ENCODE assay signal across 10 cellular contexts in the genomic region with DNA sequence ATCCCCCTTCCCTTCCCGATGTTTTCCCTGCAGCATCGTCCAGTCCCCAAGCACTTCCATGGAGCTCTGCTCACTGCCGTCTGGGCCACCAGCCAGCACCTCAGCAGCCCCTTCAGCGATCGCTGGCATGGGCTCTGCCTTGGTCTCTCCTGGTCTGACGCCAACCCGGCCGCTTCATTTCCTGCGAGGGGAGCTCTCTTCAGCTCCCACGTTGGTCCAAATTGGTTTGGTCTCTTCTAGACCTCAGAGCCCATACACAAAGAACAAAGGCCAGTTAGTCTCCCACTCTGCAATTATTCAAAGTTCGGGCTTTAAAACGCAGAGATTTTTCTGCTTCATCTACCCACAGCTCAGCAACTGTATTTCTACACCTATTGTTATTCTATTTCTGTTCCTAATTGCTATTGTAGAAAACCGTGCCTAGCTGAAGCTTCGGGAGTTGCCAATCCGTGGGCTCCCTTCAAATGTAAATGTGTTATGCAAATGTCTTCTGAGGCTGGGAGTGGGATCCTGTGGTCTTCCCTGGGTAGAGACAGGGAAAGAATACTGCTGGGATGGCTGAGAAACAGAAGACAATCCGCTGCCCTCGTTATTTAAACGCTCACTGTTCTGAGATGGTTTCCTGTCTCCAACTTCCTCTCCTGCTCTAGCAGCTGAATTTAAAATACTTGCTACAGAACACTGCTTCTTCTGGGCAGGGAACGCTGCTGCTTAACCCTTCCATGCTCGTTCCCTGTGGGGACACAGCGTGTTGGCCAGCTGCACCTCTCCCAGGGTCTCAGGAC.
DNase-seq lines count a peak whose midpoint lies in the region; ATAC-seq and TF ChIP-seq lines count a peak whose summit lies in the region.
"Had no signal": no experiment of that assay in that cellular context is flagged by ENCODE, and none has a peak within 500 bp of the region (broad histone marks: within the 10 kb centered on the region; RNA-seq: fewer than 3 reads in every experiment).

No MANE protein-coding gene starts in this region.

- no peaks in the 10 kb centered on the region for H3K27me3 ChIP-seq in HAP-1 (ENCODE audit: low read depth)
- H3K27me3 ChIP-seq: right lobe of liver had no signal

- POLR2A ChIA-PET in activated naive CD8-positive, alpha-beta T cell treated with anti-CD3 and anti-CD28 coated beads, Interleukin-2, amount 10 ng/mL, durations not matched to agents 7 days and 5 days (lab: Charles Lee) = no interaction called here
- POLR2A ChIA-PET in HEK293T (lab: Yijun Ruan, JAX) = interaction anchor here (0.6 kb wide), 1 partner anchor 1862 kb away, joined by 3 read pairs; no protein-coding TSS in a partner anchor

- in situ Hi-C loops in HAP-1 (cut with MboI; ENCODE audit: low sequenced_read_pairs) = no loop called here

- H3K4me3 ChIP-seq in HAP-1 = peak overlapping the region; percentile 6
- H3K4me3 ChIP-seq: right lobe of liver had no signal

- peaks cover 2% of the 10 kb centered on the region for H3K27me3 Mint-ChIP-seq in activated naive CD8-positive, alpha-beta T cell treated with anti-CD3 and anti-CD28 coated beads, Interleukin-2, amount 10 ng/mL, durations not matched to agents 7 days and 5 days

- H3K4me1 Mint-ChIP-seq in activated naive CD8-positive, alpha-beta T cell treated with anti-CD3 and anti-CD28 coated beads, Interleukin-2, amount 10 ng/mL, durations not matched to agents 7 days and 5 days = peaks cover 1% of the 10 kb centered on the region

- DNase-seq in HAP-1 (ENCODE audit: low spot score in 2 of 2) (peak; percentile 87 to 99), iPS DF 4.7 (ENCODE audit: extremely low read depth, low spot score) (peak; percentile 83), sciatic nerve (ENCODE audit: low spot score) (no peak), HEK293T (ENCODE audit: extremely low spot score) (no peak), posterior vena cava (ENCODE audit: low spot score) (no peak), NK-92 (lab: John Stamatoyannopoulos, UW; ENCODE audit: unreplicated experiment) (no peak)
- no peak for DNase-seq in activated naive CD8-positive, alpha-beta T cell treated with anti-CD3 and anti-CD28 coated beads, Interleukin-2, amount 10 ng/mL, durations not matched to agents 7 days and 5 days
- DNase-seq: activated T-cell treated with anti-CD3 and anti-CD28 coated beads, Interleukin-2, amount 50 U/mL, for 4 hours; right lobe of liver had no signal

- H3K36me3 Mint-ChIP-seq in activated naive CD8-positive, alpha-beta T cell treated with anti-CD3 and anti-CD28 coated beads, Interleukin-2, amount 10 ng/mL, durations not matched to agents 7 days and 5 days = no peaks in the 10 kb centered on the region

- H3K9me3 ChIP-seq in HAP-1 = no peaks in the 10 kb centered on the region
- H3K9me3 ChIP-seq: right lobe of liver had no signal

- peak overlapping the region; percentile 26 for H3K4me3 Mint-ChIP-seq in activated naive CD8-positive, alpha-beta T cell treated with anti-CD3 and anti-CD28 coated beads, Interleukin-2, amount 10 ng/mL, durations not matched to agents 7 days and 5 days
- H3K4me3 Mint-ChIP-seq: activated T-cell treated with anti-CD3 and anti-CD28 coated beads, Interleukin-2, amount 50 U/mL, for 4 hours had no signal

- intact Hi-C loops in sciatic nerve (cut with DNase I) (no loop called here), posterior vena cava (cut with DNase I) (no loop called here)

- ATAC-seq in activated naive CD8-positive, alpha-beta T cell treated with anti-CD3 and anti-CD28 coated beads, Interleukin-2, amount 10 ng/mL, durations not matched to agents 7 days and 5 days (ENCODE audit: low read depth) = no peak
- ATAC-seq in sciatic nerve = peak; percentile 25
- ATAC-seq in GM21529 (IDR thresholded peaks at IDR 0.05; ENCODE audit: unreplicated experiment) = no peak
- ATAC-seq: activated T-cell treated with anti-CD3 and anti-CD28 coated beads, Interleukin-2, amount 50 U/mL, for 4 hours had no signal

- no peaks in the 10 kb centered on the region for H3K9me3 Mint-ChIP-seq in activated naive CD8-positive, alpha-beta T cell treated with anti-CD3 and anti-CD28 coated beads, Interleukin-2, amount 10 ng/mL, durations not matched to agents 7 days and 5 days
- H3K9me3 Mint-ChIP-seq: activated T-cell treated with anti-CD3 and anti-CD28 coated beads, Interleukin-2, amount 50 U/mL, for 4 hours had no signal

- peaks cover 19% of the 10 kb centered on the region for H3K4me1 ChIP-seq in HAP-1

- CTCF ChIA-PET in HEK293T (lab: Yijun Ruan, JAX) = no interaction called here

- no peaks in the 10 kb centered on the region for H3K36me3 ChIP-seq in HAP-1 (replicated peaks)
- H3K36me3 ChIP-seq: right lobe of liver had no signal

- no peak overlapping the region for H3K27ac Mint-ChIP-seq in activated naive CD8-positive, alpha-beta T cell treated with anti-CD3 and anti-CD28 coated beads, Interleukin-2, amount 10 ng/mL, durations not matched to agents 7 days and 5 days

TF ChIP-seq in HEK293T, 16 proteins besides CTCF, POLR2A, EP300 and RAD21:
- TF ChIP-seq ELF4 (IDR thresholded peaks at IDR 0.05) = no peak
- TF ChIP-seq FOXA1 (IDR thresholded peaks at IDR 0.05) = no peak
- no peak for TF ChIP-seq BHLHE40 (IDR thresholded peaks at IDR 0.05; ENCODE audit: borderline replicate concordance)
- TF ChIP-seq PKNOX1 (IDR thresholded peaks at IDR 0.05) = no peak
- no peak for TF ChIP-seq CTBP1 (IDR thresholded peaks at IDR 0.05; ENCODE audit: borderline replicate concordance)
- TF ChIP-seq LEF1 (IDR thresholded peaks at IDR 0.05; ENCODE audit: borderline replicate concordance) = no peak
TF ChIP-seq in HEK293T: peak in this region for 0.

Comparison
In these comparisons a context has a peak if more than half of its experiments do, and no peak if none do; other contexts are left out.
1. DNase-seq: peak in HAP-1 (2 of 2) and iPS DF 4.7 (single experiment); none in activated naive CD8-positive, alpha-beta T cell treated with anti-CD3 and anti-CD28 coated beads, Interleukin-2, amount 10 ng/mL, durations not matched to agents 7 days and 5 days (single experiment), sciatic nerve (single experiment), HEK293T (single experiment), posterior vena cava (single experiment) and NK-92 (single experiment).